ENCODE assay signal across 8 cellular contexts in the genomic region with DNA sequence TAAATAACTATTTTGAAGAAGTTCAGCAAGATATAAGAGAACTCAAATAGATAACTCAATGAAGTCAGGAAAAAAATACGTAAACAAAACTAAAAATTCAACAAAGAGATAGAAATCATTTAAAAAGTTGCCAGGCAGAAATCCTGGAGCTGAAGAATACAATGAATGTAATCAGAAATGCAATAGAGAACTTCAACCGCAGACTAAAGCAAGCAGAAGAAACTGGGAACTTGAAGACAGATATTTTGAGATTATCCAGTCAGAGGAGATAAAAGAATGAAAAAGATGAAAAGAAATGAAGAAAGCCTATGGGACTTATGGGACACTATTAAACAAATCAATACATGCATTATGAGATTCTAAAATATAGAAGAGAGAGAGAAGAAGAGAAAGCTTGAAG.
"Had no signal": no experiment of that assay in that cellular context is flagged by ENCODE, and none has a peak within 500 bp of the region (broad histone marks: within the 10 kb centered on the region; RNA-seq: fewer than 3 reads in every experiment).

No MANE protein-coding gene starts in this region.

- H3K4me3 ChIP-seq: GM12878 had no signal

- ATAC-seq: GM12878 had no signal

- DNase-seq: GDM1, GF-D8 had no signal

- FAIRE-seq: G401.6, GM12878, GM12891, GM12892, GM18507, GM19239 had no signal
